Comparison of ENCODE assay signal across 15 cellular contexts in genomic region chr2:174581543-174581942, GRCh38. TPM values are rescaled to one million over a fixed set of nuclear protein-coding genes. Genes with fewer than 3 reads are reported as not detected.
DNase-seq lines count a peak whose midpoint lies in the region; ATAC-seq and FAIRE-seq lines count a peak whose summit lies in the region.
"Had no signal": no experiment of that assay in that cellular context is flagged by ENCODE, and none has a peak within 500 bp of the region (broad histone marks: within the 10 kb centered on the region; RNA-seq: fewer than 3 reads in every experiment).

No MANE protein-coding gene starts in this region.

- H3K36me3 ChIP-seq in rectal smooth muscle tissue (ENCODE audit: control insufficient read depth, insufficient read depth, low read length) (peaks cover 5% of the 10 kb centered on the region), small intestine (ENCODE audit: control insufficient read depth in 2 of 2, insufficient read depth in 2 of 2, low read length in 2 of 2) (peaks cover 2 to 5% of the 10 kb centered on the region in 2 donors)
- H3K36me3 ChIP-seq: right lobe of liver had no signal

- peaks cover 5% of the 10 kb centered on the region for H3K4me1 ChIP-seq in rectal smooth muscle tissue (ENCODE audit: control insufficient read depth, insufficient read depth, low read length)
- no peaks in the 10 kb centered on the region for H3K4me1 ChIP-seq in small intestine (ENCODE audit: control insufficient read depth in 2 of 2, insufficient read depth in 1 of 2, low read depth in 1 of 2, low read length in 1 of 2)

- no peaks in the 10 kb centered on the region for H3K9me3 Mint-ChIP-seq in activated naive CD8-positive, alpha-beta T cell treated with anti-CD3 and anti-CD28 coated beads, Interleukin-2, amount 10 ng/mL, durations not matched to agents 7 days and 5 days

- no peak overlapping the region for H3K9ac ChIP-seq in rectal smooth muscle tissue (ENCODE audit: low read length)
- H3K9ac ChIP-seq: SK-N-SH had no signal

- POLR2A ChIA-PET in activated naive CD8-positive, alpha-beta T cell treated with anti-CD3 and anti-CD28 coated beads, Interleukin-2, amount 10 ng/mL, durations not matched to agents 7 days and 5 days (lab: Charles Lee): interaction anchor here (0.6 to 2.3 kb wide), 3 partner anchors 13 to 38 kb away, joined by 3 to 16 read pairs (median 3); no protein-coding TSS in a partner anchor

- H3K4me3 Mint-ChIP-seq in activated naive CD8-positive, alpha-beta T cell treated with anti-CD3 and anti-CD28 coated beads, Interleukin-2, amount 10 ng/mL, durations not matched to agents 7 days and 5 days: peak overlapping the region; percentile 2

- 70 to 83% (median 70%) methylated on average over 4 of the region's 4 CpGs for WGBS in small intestine, 3 donors

- ATAC-seq in GM18858 (IDR thresholded peaks at IDR 0.05; ENCODE audit: unreplicated experiment): peak; percentile 36
- peak; percentile 56 for ATAC-seq in HG02870 (IDR thresholded peaks at IDR 0.05; ENCODE audit: unreplicated experiment)
- ATAC-seq in activated naive CD8-positive, alpha-beta T cell treated with anti-CD3 and anti-CD28 coated beads, Interleukin-2, amount 10 ng/mL, durations not matched to agents 7 days and 5 days (ENCODE audit: low read depth): no peak
- ATAC-seq: right lobe of liver had no signal

- no peak overlapping the region for H3K4me3 ChIP-seq in rectal smooth muscle tissue (ENCODE audit: low read length)
- no peak overlapping the region for H3K4me3 ChIP-seq in small intestine (ENCODE audit: low read depth in 1 of 2, low read length in 2 of 2)
- H3K4me3 ChIP-seq: heart right ventricle, right lobe of liver had no signal

- FAIRE-seq in small intestine (lab: Jason Lieb, UNC): no peak
- FAIRE-seq: G401.6 had no signal

- peak overlapping the region; percentile 63 for H3K27ac Mint-ChIP-seq in activated naive CD8-positive, alpha-beta T cell treated with anti-CD3 and anti-CD28 coated beads, Interleukin-2, amount 10 ng/mL, durations not matched to agents 7 days and 5 days

- DNase-seq in activated naive CD8-positive, alpha-beta T cell treated with anti-CD3 and anti-CD28 coated beads, Interleukin-2, amount 10 ng/mL, durations not matched to agents 7 days and 5 days: no peak
- DNase-seq in small intestine (no peak), NCI-H345 treated with DMSO at 0.1 percent for 48 hours (lab: John Stamatoyannopoulos, UW; ENCODE audit: unreplicated experiment) (no peak)
- DNase-seq in activated CD4-positive, CD25-positive, alpha-beta regulatory T cell (lab: John Stamatoyannopoulos, UW): no peak
- DNase-seq: activated gamma-delta T cell, cerebellar nuclear complex, heart right ventricle, NCI-H446, OCI-M1, right lobe of liver, SK-N-SH had no signal

- peaks cover 54% of the 10 kb centered on the region for H3K4me1 Mint-ChIP-seq in activated naive CD8-positive, alpha-beta T cell treated with anti-CD3 and anti-CD28 coated beads, Interleukin-2, amount 10 ng/mL, durations not matched to agents 7 days and 5 days

- H3K36me3 Mint-ChIP-seq in activated naive CD8-positive, alpha-beta T cell treated with anti-CD3 and anti-CD28 coated beads, Interleukin-2, amount 10 ng/mL, durations not matched to agents 7 days and 5 days: peaks cover 47% of the 10 kb centered on the region

- H3K27ac ChIP-seq in rectal smooth muscle tissue (ENCODE audit: low read depth, low read length) (peak overlapping the region; percentile 27), small intestine (ENCODE audit: low read depth in 1 of 2, low read length in 1 of 2) (no peak overlapping the region)
- H3K27ac ChIP-seq: right lobe of liver had no signal

- H3K27me3 ChIP-seq in rectal smooth muscle tissue (ENCODE audit: control insufficient read depth, insufficient read depth, low read length) (no peaks in the 10 kb centered on the region), small intestine (ENCODE audit: control insufficient read depth in 2 of 2, insufficient read depth in 2 of 2, low read length in 2 of 2) (no peaks in the 10 kb centered on the region)
- H3K27me3 ChIP-seq: heart right ventricle, right lobe of liver had no signal

- no peaks in the 10 kb centered on the region for H3K27me3 Mint-ChIP-seq in activated naive CD8-positive, alpha-beta T cell treated with anti-CD3 and anti-CD28 coated beads, Interleukin-2, amount 10 ng/mL, durations not matched to agents 7 days and 5 days

- no peaks in the 10 kb centered on the region for H3K9me3 ChIP-seq in small intestine (ENCODE audit: control insufficient read depth, low read depth)
- H3K9me3 ChIP-seq: heart right ventricle, right lobe of liver, SK-N-SH had no signal

RNA-seq across cellular contexts. Expression of gene WIPF1, which starts 16.1 kb away (rescaled TPM):
- 100 to 1,000 TPM; 446 to 480 TPM for total RNA-seq in activated naive CD8-positive, alpha-beta T cell treated with anti-CD3 and anti-CD28 coated beads, Interleukin-2, amount 10 ng/mL, durations not matched to agents 7 days and 5 days
- polyA plus RNA-seq in small intestine: 10 to 100 TPM in 2 of 3 donors, 1 to 10 TPM in 1; 3.1 to 15.4 (median 13.8) TPM
